ENCODE assay signal across 1 cellular context in genomic region chr9:134641173-134641985, GRCh38.
TF ChIP-seq lines count a peak whose summit lies in the region.

TSS of gene COL5A1 (plus strand) at chr9:134641803. CDS start at chr9:134642188, 385 bp downstream.

TF ChIP-seq in A549, 52 proteins besides CTCF, POLR2A, EP300 and RAD21 (continued from another document):
- no peak for TF ChIP-seq NPAS2 (CRISPR knock-in tag; IDR thresholded peaks at IDR 0.05; ENCODE audit: borderline replicate concordance)
